ENCODE assay signal across 23 cellular contexts in the genomic region with DNA sequence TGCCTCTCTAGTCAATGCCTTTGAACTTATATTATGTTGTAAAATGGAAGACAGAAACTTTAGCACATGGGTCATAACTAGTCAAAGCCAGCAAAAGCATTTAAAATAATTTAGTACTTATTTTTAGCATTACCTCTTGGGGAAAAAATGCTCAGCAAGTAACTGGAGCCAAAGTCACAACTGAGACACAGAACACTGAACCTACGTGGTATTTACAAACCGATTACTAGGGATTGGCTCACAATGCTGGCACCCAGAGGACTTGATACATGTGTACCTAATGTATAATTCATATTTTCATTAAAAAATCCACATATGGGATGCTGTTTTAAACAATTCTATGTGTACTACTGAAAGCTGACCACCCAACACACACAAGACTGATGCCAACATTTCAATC. TPM values are rescaled to one million over a fixed set of nuclear protein-coding genes. Genes with fewer than 3 reads are reported as not detected.
DNase-seq lines count a peak whose midpoint lies in the region; ATAC-seq, FAIRE-seq and TF ChIP-seq lines count a peak whose summit lies in the region.
"Had no signal": no experiment of that assay in that cellular context is flagged by ENCODE, and none has a peak within 500 bp of the region (broad histone marks: within the 10 kb centered on the region; RNA-seq: fewer than 3 reads in every experiment).

No MANE protein-coding gene starts in this region.

- peak overlapping the region; percentile 81 to 94 (median 87) for H3K27ac Mint-ChIP-seq in nephron
- H3K27ac Mint-ChIP-seq: CD4-positive, alpha-beta T cell; CD8-positive, alpha-beta memory T cell had no signal

- TF ChIP-seq CTCF in nephron (IDR thresholded peaks at IDR 0.05; ENCODE audit: unreplicated experiment in 3 of 3) (no peak), omental fat pad (IDR thresholded peaks at IDR 0.05) (no peak)

- peaks cover 16% of the 10 kb centered on the region for H3K4me1 Mint-ChIP-seq in nephron
- H3K4me1 Mint-ChIP-seq: CD8-positive, alpha-beta memory T cell had no signal

- no peak overlapping the region for H3K4me3 ChIP-seq in subcutaneous abdominal adipose tissue (ENCODE audit: low read depth in 1 of 5, low read length in 5 of 5)
- H3K4me3 ChIP-seq: BLaER1 treated with 17β-estradiol and CSF1 and Interleukin-3, amounts not matched to agents 10 nM and 100 nM; GM12878; GM23248 had no signal

- H3K36me3 ChIP-seq in subcutaneous abdominal adipose tissue (ENCODE audit: control insufficient read depth in 5 of 5, insufficient read depth in 5 of 5, low read length in 5 of 5) = peaks cover 0 to 25% (median 12%) of the 10 kb centered on the region in 5 donors
- H3K36me3 ChIP-seq: BE2C had no signal

- DNase-seq in cerebellar cortex (ENCODE audit: low spot score) (no peak), A172 (ENCODE audit: low spot score) (no peak), omental fat pad (ENCODE audit: low spot score) (no peak)
- DNase-seq: ACHN; AML-193; BE2C; CD4-positive, alpha-beta T cell; CD8-positive, alpha-beta memory T cell; DMS 273 treated with DMSO at 0.1 percent for 48 hours; DMS79; GDM1; GM23248; H7; HCEC 1CT had no signal

- no peak overlapping the region for H3K4me3 Mint-ChIP-seq in nephron
- H3K4me3 Mint-ChIP-seq: CD14-positive monocyte; CD4-positive, alpha-beta T cell; CD8-positive, alpha-beta memory T cell had no signal

- H3K27me3 Mint-ChIP-seq in nephron (ENCODE audit: low read depth) = no peaks in the 10 kb centered on the region
- H3K27me3 Mint-ChIP-seq: CD4-positive, alpha-beta T cell had no signal

- H3K4me1 ChIP-seq in subcutaneous abdominal adipose tissue (ENCODE audit: control insufficient read depth in 5 of 5, insufficient read depth in 5 of 5, low read length in 5 of 5) = peaks cover 0 to 18% (median 4%) of the 10 kb centered on the region in 5 donors
- H3K4me1 ChIP-seq: BE2C; BLaER1 treated with 17β-estradiol and CSF1 and Interleukin-3, amounts not matched to agents 10 nM and 100 nM had no signal

- no peak for ATAC-seq in omental fat pad (ENCODE audit: low FRiP score)
- ATAC-seq: GM12878 had no signal

- H3K9me3 ChIP-seq in subcutaneous abdominal adipose tissue (ENCODE audit: control insufficient read depth in 5 of 5, low read length in 5 of 5) = no peaks in the 10 kb centered on the region
- H3K9me3 ChIP-seq: BE2C; BLaER1 treated with 17β-estradiol and CSF1 and Interleukin-3, amounts not matched to agents 10 nM and 100 nM had no signal

- H3K36me3 Mint-ChIP-seq in nephron (ENCODE audit: low read depth) = peaks cover 48% of the 10 kb centered on the region

- H3K9ac ChIP-seq in subcutaneous abdominal adipose tissue (ENCODE audit: low read length in 5 of 5) = no peak overlapping the region
- H3K9ac ChIP-seq: BLaER1 treated with 17β-estradiol and CSF1 and Interleukin-3, amounts not matched to agents 10 nM and 100 nM; GM23248 had no signal

- H3K27ac ChIP-seq in subcutaneous abdominal adipose tissue (ENCODE audit: low read depth, low read length) = peak overlapping the region; percentile 10
- H3K27ac ChIP-seq: BLaER1 treated with 17β-estradiol and CSF1 and Interleukin-3, amounts not matched to agents 10 nM and 100 nM; GM23248 had no signal

- peaks cover 15% of the 10 kb centered on the region for H3K9me3 Mint-ChIP-seq in nephron
- H3K9me3 Mint-ChIP-seq: CD14-positive monocyte; CD4-positive, alpha-beta T cell had no signal

- peak; percentile 18 for FAIRE-seq in endometrium (lab: Jason Lieb, UNC)
- FAIRE-seq: A204.1, D721Med, GM12878, H1 had no signal

- H3K27me3 ChIP-seq in subcutaneous abdominal adipose tissue (ENCODE audit: control insufficient read depth in 5 of 5, insufficient read depth in 4 of 5, low read length in 5 of 5) = peaks cover 0 to 3% (median 0%) of the 10 kb centered on the region in 5 donors
- H3K27me3 ChIP-seq: BE2C had no signal

RNA-seq across cellular contexts. Expression of a gene that starts 38.4 kb away (rescaled TPM):
- total RNA-seq in A172 (2014; rRNA removed; shearing (Covaris generic)) = 13.2 and 16.5 TPM in 2 replicates
- total RNA-seq in omental fat pad = 10 to 100 TPM; 18.4 to 30.6 (median 19.9) TPM
